Comparison of ENCODE assay signal across 23 cellular contexts in the genomic region with DNA sequence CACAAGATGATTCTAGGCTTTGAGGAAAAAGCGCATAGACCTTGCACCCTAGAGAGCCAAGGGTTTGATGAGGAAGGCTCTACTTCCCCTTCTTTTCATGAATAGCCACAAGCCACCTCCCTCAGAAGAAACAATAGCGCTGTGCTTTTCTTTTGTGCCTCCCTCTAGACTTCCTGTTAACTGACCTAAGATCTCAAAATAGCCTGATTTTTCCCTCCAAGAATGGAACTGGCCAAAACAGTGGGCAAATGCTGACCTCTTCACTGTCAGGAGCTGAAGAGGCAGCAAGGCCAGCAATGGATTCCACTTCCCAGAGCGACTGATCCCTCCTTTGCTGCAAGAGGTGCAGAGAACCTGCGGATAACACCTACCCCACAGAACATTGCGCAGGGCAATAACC.
A peak's percentile ranks its signal among the peaks of the same experiment; 100 is the strongest.
DNase-seq lines count a peak whose midpoint lies in the region; TF ChIP-seq lines count a peak whose summit lies in the region.
"Had no signal": no experiment of that assay in that cellular context is flagged by ENCODE, and none has a peak within 500 bp of the region (broad histone marks: within the 10 kb centered on the region; RNA-seq: fewer than 3 reads in every experiment).

No MANE protein-coding gene starts in this region.

- intact Hi-C loops in esophagus muscularis mucosa (cut with DNase I): no loop called here

- no peaks in the 10 kb centered on the region; a peak in 1 of 22 replicates for H4K20me1 ChIP-seq in BLaER1 treated with 17β-estradiol and CSF1 and Interleukin-3, amounts not matched to agents 10 nM and 100 nM

- peak overlapping the region; percentile 22 to 65 (median 50); a peak in 21 of 22 replicates for H3K4me2 ChIP-seq in BLaER1 treated with 17β-estradiol and CSF1 and Interleukin-3, amounts not matched to agents 10 nM and 100 nM
- H3K4me2 ChIP-seq: A549 had no signal

- peaks cover 9 to 15% (median 12%) of the 10 kb centered on the region in 10 experiments; a peak in 17 of 20 replicates for H3K4me1 ChIP-seq in BLaER1 treated with 17β-estradiol and CSF1 and Interleukin-3, amounts not matched to agents 10 nM and 100 nM
- no peaks in the 10 kb centered on the region for H3K4me1 ChIP-seq in esophagus muscularis mucosa
- H3K4me1 ChIP-seq: A549, BE2C, Caco-2, SJCRH30 had no signal

- no peak for TF ChIP-seq CTCF in NB4 (IDR thresholded peaks at IDR 0.05; ENCODE audit: low read depth, low read length)
- TF ChIP-seq CTCF in esophagus muscularis mucosa (IDR thresholded peaks at IDR 0.05): no peak
- no peak for TF ChIP-seq CTCF in chondrocyte (IDR thresholded peaks at IDR 0.05)

- no peaks in the 10 kb centered on the region for H3K27me3 Mint-ChIP-seq in chondrocyte (ENCODE audit: low read depth)

- no peaks in the 10 kb centered on the region for H3K36me3 Mint-ChIP-seq in chondrocyte (ENCODE audit: low read depth)
- H3K36me3 Mint-ChIP-seq: CD4-positive, alpha-beta memory T cell had no signal

- TF ChIP-seq EP300 in esophagus muscularis mucosa (IDR thresholded peaks at IDR 0.05): no peak

- no peaks in the 10 kb centered on the region for H3K27me3 ChIP-seq in BLaER1 treated with 17β-estradiol and CSF1 and Interleukin-3, amounts not matched to agents 10 nM and 100 nM
- no peaks in the 10 kb centered on the region for H3K27me3 ChIP-seq in esophagus muscularis mucosa
- H3K27me3 ChIP-seq: BE2C, SJCRH30 had no signal

- H3K4me1 Mint-ChIP-seq in chondrocyte (ENCODE audit: low read depth): no peaks in the 10 kb centered on the region
- H3K4me1 Mint-ChIP-seq: CD4-positive, alpha-beta memory T cell had no signal

- no peaks in the 10 kb centered on the region for H3K36me3 ChIP-seq in BLaER1 treated with 17β-estradiol and CSF1 and Interleukin-3, amounts not matched to agents 10 nM and 100 nM
- no peaks in the 10 kb centered on the region for H3K36me3 ChIP-seq in esophagus muscularis mucosa
- H3K36me3 ChIP-seq: BE2C, SJCRH30 had no signal

- no peak overlapping the region for H3K27ac ChIP-seq in BLaER1 treated with 17β-estradiol and CSF1 and Interleukin-3, amounts not matched to agents 10 nM and 100 nM
- no peak overlapping the region for H3K27ac ChIP-seq in esophagus muscularis mucosa (replicated peaks in 1 of 4)
- H3K27ac ChIP-seq: A549, SJCRH30 had no signal

- H3K9ac ChIP-seq in BLaER1 treated with 17β-estradiol and CSF1 and Interleukin-3, amounts not matched to agents 10 nM and 100 nM: no peak overlapping the region

- H3K4me3 ChIP-seq in BLaER1 treated with 17β-estradiol and CSF1 and Interleukin-3, amounts not matched to agents 10 nM and 100 nM: no peak overlapping the region
- H3K4me3 ChIP-seq in NB4 (ENCODE audit: low read depth, low read length) (no peak overlapping the region), esophagus muscularis mucosa (no peak overlapping the region)
- H3K4me3 ChIP-seq: A549, SJCRH30 had no signal

- peak; percentile 30 for DNase-seq in NB4 (ENCODE audit: low read depth)
- DNase-seq in esophagus muscularis mucosa (ENCODE audit: extremely low spot score): peak; percentile 64
- DNase-seq in pons (ENCODE audit: low spot score): peak; percentile 64
- no peak for DNase-seq in effector CD4-positive, alpha-beta T cell
- no peak for DNase-seq in HPDE6-E6E7 (ENCODE audit: extremely low spot score)
- no peak for DNase-seq in chondrocyte (ENCODE audit: low spot score)
- DNase-seq: BE2C; Caco-2; CD4-positive, alpha-beta memory T cell; DMS 273 treated with DMSO at 0.1 percent for 48 hours; DMS79 treated with DMSO at 0.1 percent for 48 hours; GOT3; Karpas-422; NCI-H1105; NCI-H146; NCI-H2029; NCI-H226; NCI-H510A treated with DMSO at 0.1 percent for 48 hours; NCI-H748 treated with DMSO at 0.1 percent for 48 hours; SJCRH30; T-helper 17 cell had no signal

- TF ChIP-seq POLR2A in NB4 (IDR thresholded peaks at IDR 0.05; ENCODE audit: extremely low read depth, insufficient read length) (no peak), esophagus muscularis mucosa (IDR thresholded peaks at IDR 0.05; ENCODE audit: low read depth) (no peak)

- H3K27ac Mint-ChIP-seq in chondrocyte (ENCODE audit: unreplicated experiment): no peak overlapping the region
- H3K27ac Mint-ChIP-seq: CD4-positive, alpha-beta memory T cell; T-helper 17 cell had no signal

- no peaks in the 10 kb centered on the region for H3K9me3 Mint-ChIP-seq in chondrocyte (ENCODE audit: low read depth)

- 86% methylated on average over 5 of the region's 5 CpGs for WGBS in esophagus muscularis mucosa

- H3K4me3 Mint-ChIP-seq in chondrocyte (ENCODE audit: unreplicated experiment): no peak overlapping the region
- H3K4me3 Mint-ChIP-seq: CD4-positive, alpha-beta memory T cell; T-helper 17 cell had no signal

- H3K9me3 ChIP-seq in BLaER1 treated with 17β-estradiol and CSF1 and Interleukin-3, amounts not matched to agents 10 nM and 100 nM (replicated peaks in 1 of 11): no peaks in the 10 kb centered on the region
- H3K9me3 ChIP-seq in esophagus muscularis mucosa: no peaks in the 10 kb centered on the region
- H3K9me3 ChIP-seq: A549, BE2C, Caco-2, SJCRH30 had no signal

Comparison
In these comparisons a context has a peak if more than half of its experiments do, and no peak if none do; other contexts are left out.
1. DNase-seq: peak in NB4 (single experiment), esophagus muscularis mucosa (single experiment) and pons (single experiment); none in effector CD4-positive, alpha-beta T cell (single experiment), HPDE6-E6E7 (single experiment) and chondrocyte (single experiment).